In genomic region chr14:39017096-39018016, GRCh38 we compare ENCODE assay signal across 2 cellular contexts.
TF ChIP-seq lines count a peak whose summit lies in the region.
"Not testable (repeated sequence)": the region's sequence is repeated elsewhere in the genome, so short reads cannot be mapped to it uniquely, and the experiment has no call there.

No MANE protein-coding gene starts in this region.

TF ChIP-seq in WTC11, 78 proteins besides CTCF, POLR2A, EP300 and RAD21 (continued from another document):
- TF ChIP-seq ZNF281 (CRISPR knock-in tag; IDR thresholded peaks at IDR 0.05) (peak; percentile 61; the same call in 1 of the 2 replicates), SP1 (CRISPR knock-in tag; conservative IDR thresholded peaks at IDR 0.05) (0 out of 2 replicates have a peak, but pooled peaks have one; percentile 19), GABPB1 (CRISPR knock-in tag; IDR thresholded peaks at IDR 0.05) (peak; percentile 54; the same call in 1 of the 2 replicates), FOXK1 (CRISPR knock-in tag; IDR thresholded peaks at IDR 0.05) (peak; percentile 86)

TF ChIP-seq in HepG2, 621 proteins besides CTCF, POLR2A, EP300 and RAD21 (continued from another document and continues in another):
- TF ChIP-seq ZNF446 (CRISPR knock-in tag; IDR thresholded peaks at IDR 0.05) (0 out of 2 replicates have a peak, but pooled peaks have one; percentile 67), ZNF337 (CRISPR knock-in tag; IDR thresholded peaks at IDR 0.05; ENCODE audit: borderline replicate concordance, low read depth) (peak; percentile 48; the same call in 1 of the 2 replicates), TOE1 (CRISPR knock-in tag; IDR thresholded peaks at IDR 0.05) (peak; percentile 69; the same call in 1 of the 2 replicates), ZNF879 (CRISPR knock-in tag; IDR thresholded peaks at IDR 0.05) (peak; percentile 90; the same call in 1 of the 2 replicates), ZNF639 (CRISPR knock-in tag; conservative IDR thresholded peaks at IDR 0.05) (peak; percentile 55; the same call in 1 of the 2 replicates), NCOA2 (CRISPR knock-in tag; IDR thresholded peaks at IDR 0.05) (peak; percentile 74), HMG20A (CRISPR knock-in tag; IDR thresholded peaks at IDR 0.05; ENCODE audit: borderline replicate concordance) (peak; percentile 52), ERF (CRISPR knock-in tag; IDR thresholded peaks at IDR 0.05) (peak; percentile 73; the same call in 1 of the 2 replicates), KAT8 (CRISPR knock-in tag; IDR thresholded peaks at IDR 0.05) (peak; percentile 67; the same call in 1 of the 2 replicates), ZBED4 (CRISPR knock-in tag; IDR thresholded peaks at IDR 0.05; ENCODE audit: borderline replicate concordance) (0 out of 2 replicates have a peak, but pooled peaks have one; percentile 36), ISL2 (CRISPR knock-in tag; IDR thresholded peaks at IDR 0.05) (peak; percentile 90), KAT7 (CRISPR knock-in tag; IDR thresholded peaks at IDR 0.05; ENCODE audit: borderline replicate concordance) (peak; percentile 93), GLI4 (CRISPR knock-in tag; IDR thresholded peaks at IDR 0.05; ENCODE audit: borderline replicate concordance) (peak; percentile 74; the same call in 1 of the 2 replicates), NFKB2 (CRISPR knock-in tag; IDR thresholded peaks at IDR 0.05; ENCODE audit: borderline replicate concordance) (peak; percentile 88), SP5 (CRISPR knock-in tag; IDR thresholded peaks at IDR 0.05; ENCODE audit: borderline replicate concordance, low read depth) (peak; percentile 98), ZNF788 (CRISPR knock-in tag; IDR thresholded peaks at IDR 0.05; ENCODE audit: borderline replicate concordance) (peak; percentile 87; the same call in 1 of the 2 replicates), ZNF552 (CRISPR knock-in tag; IDR thresholded peaks at IDR 0.05; ENCODE audit: borderline replicate concordance) (peak; percentile 40; the same call in 1 of the 2 replicates), ZBTB4 (CRISPR knock-in tag; IDR thresholded peaks at IDR 0.05; ENCODE audit: borderline replicate concordance) (peak; percentile 94; the same call in 1 of the 2 replicates), MXD3 (CRISPR knock-in tag; IDR thresholded peaks at IDR 0.05) (peak; percentile 76), KLF12 (CRISPR knock-in tag; IDR thresholded peaks at IDR 0.05; ENCODE audit: borderline replicate concordance) (peak; percentile 86), ZNF558 (CRISPR knock-in tag; IDR thresholded peaks at IDR 0.05; ENCODE audit: borderline replicate concordance) (0 out of 2 replicates have a peak, but pooled peaks have one; percentile 74), RXRB (CRISPR knock-in tag; IDR thresholded peaks at IDR 0.05; ENCODE audit: borderline replicate concordance) (peak; percentile 57), KDM1A (CRISPR knock-in tag; IDR thresholded peaks at IDR 0.05) (0 out of 2 replicates have a peak, but pooled peaks have one; percentile 58), ZBTB10 (CRISPR knock-in tag; IDR thresholded peaks at IDR 0.05; ENCODE audit: borderline replicate concordance) (0 out of 2 replicates have a peak, but pooled peaks have one; percentile 61), SMC3 (IDR thresholded peaks at IDR 0.05; ENCODE audit: low read length) (peak; percentile 17; the same call in 1 of the 2 replicates), UBTF (CRISPR knock-in tag; IDR thresholded peaks at IDR 0.05) (peak; percentile 28; the same call in 1 of the 2 replicates), HNF4A (CRISPR knock-in tag; IDR thresholded peaks at IDR 0.05) (peak; percentile 70), BRD4 (CRISPR knock-in tag; IDR thresholded peaks at IDR 0.05) (peak; percentile 72), ZNF512 (CRISPR knock-in tag; IDR thresholded peaks at IDR 0.05) (0 out of 2 replicates have a peak, but pooled peaks have one; percentile 78), ZNF839 (CRISPR knock-in tag; IDR thresholded peaks at IDR 0.05; ENCODE audit: borderline replicate concordance) (peak; percentile 98; the same call in 1 of the 2 replicates), ZNF256 (CRISPR knock-in tag; conservative IDR thresholded peaks at IDR 0.05) (peak; percentile 82; the same call in 1 of the 2 replicates), PITX1 (CRISPR knock-in tag; IDR thresholded peaks at IDR 0.05) (peak; percentile 75; the same call in 1 of the 2 replicates), MED13 (CRISPR knock-in tag; IDR thresholded peaks at IDR 0.05) (0 out of 2 replicates have a peak, but pooled peaks have one; percentile 59), RCOR2 (CRISPR knock-in tag; IDR thresholded peaks at IDR 0.05) (0 out of 2 replicates have a peak, but pooled peaks have one; percentile 22), ISX (CRISPR knock-in tag; conservative IDR thresholded peaks at IDR 0.05) (peak; percentile 68; the same call in 1 of the 2 replicates), NONO (CRISPR knock-in tag; conservative IDR thresholded peaks at IDR 0.05) (peak; percentile 61), GMEB1 (CRISPR knock-in tag; IDR thresholded peaks at IDR 0.05; ENCODE audit: borderline replicate concordance) (peak; percentile 55), SP2 (CRISPR knock-in tag; IDR thresholded peaks at IDR 0.05) (0 out of 2 replicates have a peak, but pooled peaks have one; percentile 29), ZNF292 (CRISPR knock-in tag; IDR thresholded peaks at IDR 0.05; ENCODE audit: borderline replicate concordance, low read depth) (peak; percentile 97)
- TF ChIP-seq NONO (IDR thresholded peaks at IDR 0.05): not testable (repeated sequence)
